ENCODE assay signal across 20 cellular contexts in genomic region chr5:1963358-1963757, GRCh38.
"Had no signal": no experiment of that assay in that cellular context is flagged by ENCODE, and none has a peak within 500 bp of the region (broad histone marks: within the 10 kb centered on the region; RNA-seq: fewer than 3 reads in every experiment).

No MANE protein-coding gene starts in this region.

- H3K4me1 ChIP-seq: adrenal gland, ascending aorta, colonic mucosa, left lung, upper lobe of left lung had no signal

- H3K9me3 ChIP-seq: adrenal gland, ascending aorta, colonic mucosa, left lung, upper lobe of left lung had no signal

- ATAC-seq: activated CD4-positive, CD25-positive, alpha-beta regulatory T cell treated with anti-CD3 and anti-CD28 coated beads, Interleukin-2, amount 50 U/mL, for 24 hours; activated CD8-positive, alpha-beta T cell treated with anti-CD3 and anti-CD28 coated beads for 36 hours; activated T-helper 17 cell treated with anti-CD3 and anti-CD28 coated beads, Interleukin-2, amount 50 U/mL, for 72 hours; naive thymus-derived CD8-positive, alpha-beta T cell; stimulated activated naive CD8-positive, alpha-beta T cell treated with anti-CD3 and anti-CD28 coated beads, Interleukin-15, Interleukin-2, amounts not matched to agents 100 U/mL and 50 U/mL, for 24 hours had no signal

- H3K27ac ChIP-seq: adrenal gland, ascending aorta, brain microvascular endothelial cell, colonic mucosa, dorsolateral prefrontal cortex, left lung, neural progenitor cell, upper lobe of left lung, VCaP had no signal

- H3K27me3 ChIP-seq: adrenal gland, ascending aorta, brain microvascular endothelial cell, colonic mucosa, neural progenitor cell, upper lobe of left lung had no signal

- H3K36me3 ChIP-seq: adrenal gland, ascending aorta, brain microvascular endothelial cell, colonic mucosa, left lung, neural progenitor cell, upper lobe of left lung had no signal

- H3K4me3 ChIP-seq: adrenal gland, ascending aorta, colonic mucosa, dorsolateral prefrontal cortex, left lung, neural progenitor cell, upper lobe of left lung had no signal

- DNase-seq: activated CD4-positive, alpha-beta T cell treated with anti-CD3 and anti-CD28 coated beads, Interleukin-2, amount 10 ng/mL, durations not matched to agents 7 days and 5 days; activated CD8-positive, alpha-beta T cell treated with anti-CD3 and anti-CD28 coated beads for 36 hours; activated naive CD4-positive, alpha-beta T cell; activated T-cell treated with anti-CD3 and anti-CD28 coated beads, Interleukin-2, amount 50 U/mL, for 1 hour; adrenal gland; brain microvascular endothelial cell; dorsolateral prefrontal cortex; kidney glomerular epithelial cell; naive thymus-derived CD8-positive, alpha-beta T cell; retina; stimulated activated CD4-positive, alpha-beta T cell treated with anti-CD3 and anti-CD28 coated beads, Interleukin-4, amount 100 ng/mL, for 24 hours; stimulated activated naive CD8-positive, alpha-beta T cell treated with anti-CD3 and anti-CD28 coated beads, Interleukin-15, Interleukin-2, amounts not matched to agents 100 U/mL and 50 U/mL, for 24 hours had no signal
